Comparison of ENCODE assay signal across 8 cellular contexts in genomic region chr10:119817991-119818888, GRCh38. TPM values are rescaled to one million over a fixed set of nuclear protein-coding genes. Genes with fewer than 3 reads are reported as not detected.
A peak's percentile ranks its signal among the peaks of the same experiment; 100 is the strongest.
DNase-seq lines count a peak whose midpoint lies in the region; FAIRE-seq and TF ChIP-seq lines count a peak whose summit lies in the region.

No MANE protein-coding gene starts in this region.

- no peaks in the 10 kb centered on the region for H3K9me1 ChIP-seq in keratinocyte (ENCODE audit: control insufficient read depth, extremely low read depth, insufficient read depth, low read length)

- peak overlapping the region; percentile 60 for H3K4me2 ChIP-seq in keratinocyte (ENCODE audit: control insufficient read depth, extremely low read depth, insufficient read depth, low read depth, low read length)

- peak overlapping the region; percentile 44 for H2AFZ ChIP-seq in keratinocyte (ENCODE audit: control insufficient read depth, low read length)

- no peaks in the 10 kb centered on the region for H3K9me3 ChIP-seq in HUES48 (ENCODE audit: control insufficient read depth, insufficient read depth, low read length)
- no peaks in the 10 kb centered on the region for H3K9me3 ChIP-seq in keratinocyte (ENCODE audit: control insufficient read depth, low read depth, low read length)
- no peaks in the 10 kb centered on the region for H3K9me3 ChIP-seq in stomach

- dilution Hi-C loops in keratinocyte (cut with MboI; ENCODE audit: extremely low pct_ligation_motif_present, low sequenced_read_pairs): no loop called here

- H3K4me1 ChIP-seq in HUES48 (ENCODE audit: control insufficient read depth, insufficient read depth, low read length) (peaks cover 14% of the 10 kb centered on the region), keratinocyte (ENCODE audit: control insufficient read depth, extremely low read depth, insufficient read depth, low read length) (peaks cover 3% of the 10 kb centered on the region), stomach (peaks cover 0 to 13% (median 0%) of the 10 kb centered on the region in 4 donors)

- TF ChIP-seq CTCF in keratinocyte (optimal IDR thresholded peaks at IDR 0.05 in 1 of 3, IDR thresholded peaks at IDR 0.05 in 1 of 3, conservative IDR thresholded peaks at IDR 0.05 in 1 of 3; ENCODE audit: extremely low read depth in 1 of 3, insufficient read depth in 2 of 3, low read length in 3 of 3) (no peak), stomach (IDR thresholded peaks at IDR 0.05) (no peak)

- no peak for TF ChIP-seq EP300 in stomach (IDR thresholded peaks at IDR 0.05)

- peak overlapping the region; percentile 95 for H3K27ac ChIP-seq in HUES48 (ENCODE audit: low read depth, low read length)
- no peak overlapping the region for H3K27ac ChIP-seq in keratinocyte (ENCODE audit: control insufficient read depth, insufficient read depth, low read length)
- H3K27ac ChIP-seq in stomach: peak overlapping the region in 1 of 5 donors; percentile 40

- H3K4me3 ChIP-seq in HUES48 (ENCODE audit: low read depth, low read length): peak overlapping the region; percentile 81
- peak overlapping the region in 1 of 3 experiments; percentile 39 for H3K4me3 ChIP-seq in keratinocyte (ENCODE audit: control insufficient read depth in 2 of 3, extremely low read depth in 1 of 3, insufficient read depth in 2 of 3, low read depth in 1 of 3, low read length in 3 of 3)
- peak overlapping the region; percentile 27 to 38 (median 35) for H3K4me3 ChIP-seq in stomach

- FAIRE-seq in keratinocyte (lab: Jason Lieb, UNC): no peak
- FAIRE-seq in RCC 7860 (lab: Jason Lieb, UNC): no peak

- peaks cover 19% of the 10 kb centered on the region for H3K36me3 ChIP-seq in HUES48 (ENCODE audit: control insufficient read depth, insufficient read depth, low read length)
- peaks cover 7 to 8% of the 10 kb centered on the region in 2 experiments for H3K36me3 ChIP-seq in keratinocyte (ENCODE audit: control insufficient read depth in 2 of 2, extremely low read depth in 1 of 2, insufficient read depth in 2 of 2, low read length in 2 of 2)
- peaks cover 0 to 47% (median 33%) of the 10 kb centered on the region in 4 donors for H3K36me3 ChIP-seq in stomach

- H3K79me2 ChIP-seq in keratinocyte (ENCODE audit: control insufficient read depth, insufficient read depth, low read length): no peaks in the 10 kb centered on the region

- TF ChIP-seq POLR2A in stomach (IDR thresholded peaks at IDR 0.05): no peak

- intact Hi-C loops in stomach (cut with DNase I; ENCODE audit: low total_unique reads): no loop called here

- peak; percentile 40 for DNase-seq in dermis blood vessel endothelial cell
- DNase-seq in keratinocyte (ENCODE audit: low read depth, low spot score): peak; percentile 19
- DNase-seq in stomach: peak; percentile 29
- no peak for DNase-seq in hepatic stellate cell (ENCODE audit: low spot score)
- DNase-seq in stimulated activated CD8-positive, alpha-beta memory T cell treated with anti-CD3 and anti-CD28 coated beads, Interleukin-4, amount 100 ng/mL, for 48 hours: no peak
- no peak for DNase-seq in RCC 7860 (ENCODE audit: low spot score)
- DNase-seq in middle frontal gyrus (ENCODE audit: extremely low spot score, low spot score): no peak

- H3K9ac ChIP-seq in HUES48 (ENCODE audit: low read depth, low read length) (peak overlapping the region; percentile 79), keratinocyte (ENCODE audit: control insufficient read depth, extremely low read depth, insufficient read depth, low read length) (no peak overlapping the region)

- 64 to 78% (median 67%) methylated on average over 76 to 84 of the region's 84 CpGs for WGBS in stomach, 5 donors

- H3K27me3 ChIP-seq in HUES48 (ENCODE audit: control insufficient read depth, insufficient read depth, low read length): no peaks in the 10 kb centered on the region
- no peaks in the 10 kb centered on the region for H3K27me3 ChIP-seq in keratinocyte (ENCODE audit: control insufficient read depth, extremely low read depth, insufficient read depth, low read length)
- H3K27me3 ChIP-seq in stomach: no peaks in the 10 kb centered on the region

- no peaks in the 10 kb centered on the region for H4K20me1 ChIP-seq in keratinocyte (ENCODE audit: control insufficient read depth, extremely low read depth, insufficient read depth, low read length)

RNA-seq across cellular contexts. Expression of gene MCMBP, which starts 54.4 kb away (rescaled TPM):
- total RNA-seq in dermis blood vessel endothelial cell (76.4 and 85.7 TPM in 2 replicates), stomach (10 to 100 TPM; 19.8 to 88.9 (median 50.9) TPM)
- polyA plus RNA-seq in keratinocyte (46.6 to 74.4 TPM (median 59.9 TPM) in 3 replicates), stomach (10 to 100 TPM; 17.5 to 26.1 (median 21.8) TPM)
- polyA plus RNA-seq in keratinocyte (2011; ENCODE audit: low read depth): 24.5 TPM
- 38.3 and 68.7 TPM in 2 replicates for polyA plus RNA-seq in keratinocyte (2011; cell fraction: cytosol; rRNA removed)
- polyA plus RNA-seq in keratinocyte (2011; cell fraction: nucleus; rRNA removed): 49.6 and 60.1 TPM in 2 replicates
- 36.0 and 39.4 TPM in 2 replicates for polyA plus RNA-seq in keratinocyte (2012; ENCODE audit: low replicate concordance)
- 33.4 to 68.1 TPM (median 44.0 TPM) in 3 replicates for polyA minus RNA-seq in keratinocyte
- 34.5 TPM for polyA minus RNA-seq in keratinocyte (2011; cell fraction: cytosol; rRNA and poly(A)+ RNA removed)
- 25.7 and 39.4 TPM in 2 replicates for polyA minus RNA-seq in keratinocyte (2011; cell fraction: nucleus; rRNA and poly(A)+ RNA removed)

Comparison
In these comparisons a context has a peak if more than half of its experiments do, and no peak if none do; other contexts are left out.
1. DNase-seq: peak in dermis blood vessel endothelial cell (single experiment), keratinocyte (single experiment) and stomach (single experiment); none in hepatic stellate cell (single experiment), stimulated activated CD8-positive, alpha-beta memory T cell treated with anti-CD3 and anti-CD28 coated beads, Interleukin-4, amount 100 ng/mL, for 48 hours (single experiment), RCC 7860 (single experiment) and middle frontal gyrus (single experiment).